19 cellular contexts compared by ENCODE assay signal in genomic region chr5:93100433-93100832, GRCh38.
DNase-seq lines count a peak whose midpoint lies in the region; TF ChIP-seq lines count a peak whose summit lies in the region.
"Had no signal": no experiment of that assay in that cellular context is flagged by ENCODE, and none has a peak within 500 bp of the region (broad histone marks: within the 10 kb centered on the region; RNA-seq: fewer than 3 reads in every experiment).

No MANE protein-coding gene starts in this region.

- H3K27ac Mint-ChIP-seq in progenitor cell of endocrine pancreas: no peak overlapping the region
- H3K27ac Mint-ChIP-seq: activated CD4-positive, alpha-beta memory T cell treated with anti-CD3 and anti-CD28 coated beads for 36 hours; activated T-cell treated with anti-CD3 and anti-CD28 coated beads, Interleukin-2, amount 50 U/mL, for 24 hours; T-cell had no signal

- H3K9me3 Mint-ChIP-seq in progenitor cell of endocrine pancreas (ENCODE audit: low read depth): peaks cover 7% of the 10 kb centered on the region

- H3K27ac ChIP-seq in PC-9: no peak overlapping the region
- H3K27ac ChIP-seq: pancreas, skin epidermis, WERI-Rb-1 had no signal

- H3K9me2 ChIP-seq in PC-9 (ENCODE audit: insufficient read depth): no peaks in the 10 kb centered on the region

- no peak overlapping the region for H3K4me3 Mint-ChIP-seq in progenitor cell of endocrine pancreas (ENCODE audit: low read depth)
- H3K4me3 Mint-ChIP-seq: activated CD4-positive, alpha-beta memory T cell treated with anti-CD3 and anti-CD28 coated beads for 36 hours; activated T-cell treated with anti-CD3 and anti-CD28 coated beads, Interleukin-2, amount 50 U/mL, for 24 hours; T-cell had no signal

- H3K36me3 ChIP-seq in PC-9 (ENCODE audit: low read depth): no peaks in the 10 kb centered on the region
- H3K36me3 ChIP-seq: pancreas, WERI-Rb-1 had no signal

- H3K79me2 ChIP-seq in PC-9 (ENCODE audit: low read depth): no peaks in the 10 kb centered on the region

- no peak for TF ChIP-seq CTCF in progenitor cell of endocrine pancreas (IDR thresholded peaks at IDR 0.05; ENCODE audit: unreplicated experiment)
- no peak for TF ChIP-seq CTCF in PC-9 (conservative IDR thresholded peaks at IDR 0.05)

- peaks cover 2% of the 10 kb centered on the region for H3K4me1 Mint-ChIP-seq in progenitor cell of endocrine pancreas (ENCODE audit: low read depth)
- H3K4me1 Mint-ChIP-seq: T-cell had no signal

- H3K27me3 Mint-ChIP-seq in progenitor cell of endocrine pancreas: peaks cover 8% of the 10 kb centered on the region
- H3K27me3 Mint-ChIP-seq: activated CD4-positive, alpha-beta memory T cell treated with anti-CD3 and anti-CD28 coated beads for 36 hours; activated T-cell treated with anti-CD3 and anti-CD28 coated beads, Interleukin-2, amount 50 U/mL, for 24 hours; T-cell had no signal

- POLR2A ChIA-PET in PC-9 (lab: Charles Lee; ENCODE audit: unreplicated experiment): no interaction called here

- H3K27me3 ChIP-seq in PC-9 (ENCODE audit: insufficient read depth, low read depth): no peaks in the 10 kb centered on the region
- H3K27me3 ChIP-seq: pancreas had no signal

- H3K4me1 ChIP-seq in PC-9 (replicated peaks; ENCODE audit: insufficient read depth): no peaks in the 10 kb centered on the region
- H3K4me1 ChIP-seq: pancreas had no signal

- H3K4me3 ChIP-seq in PC-9: no peak overlapping the region
- H3K4me3 ChIP-seq: pancreas, skin epidermis had no signal

- no peaks in the 10 kb centered on the region for H3K36me3 Mint-ChIP-seq in progenitor cell of endocrine pancreas (ENCODE audit: insufficient read depth)
- H3K36me3 Mint-ChIP-seq: activated CD4-positive, alpha-beta memory T cell treated with anti-CD3 and anti-CD28 coated beads for 36 hours; T-cell had no signal

- peaks cover 3% of the 10 kb centered on the region for H3K9me3 ChIP-seq in PC-9 (ENCODE audit: insufficient read depth, low read depth)
- H3K9me3 ChIP-seq: pancreas had no signal

- H2AFZ ChIP-seq in PC-9: no peak overlapping the region

- 0 out of 2 replicates have a peak, but pooled peaks cover 4% of the 10 kb centered on the region for H3F3A ChIP-seq in PC-9 (ENCODE audit: insufficient read depth, low read depth)

- intact Hi-C loops in PC-9 (cut with micrococcal nuclease; ENCODE audit: unreplicated experiment): no loop called here

- H3K4me2 ChIP-seq in PC-9: no peak overlapping the region

- CTCF ChIA-PET in PC-9 (lab: Charles Lee): no interaction called here

- BruUV-seq in PC-9 (replicated peaks; lab: Mats Ljungman, UMichigan): no TSS peak

- H4K20me1 ChIP-seq in PC-9 (ENCODE audit: insufficient read depth): no peaks in the 10 kb centered on the region

- DNase-seq in EH (ENCODE audit: low read depth) (peak; percentile 85), LoVo (ENCODE audit: low spot score) (peak; percentile 3), fibroblast of gingiva (ENCODE audit: low read depth) (peak; percentile 19), renal cortical epithelial cell (ENCODE audit: low read depth) (peak; percentile 76), progenitor cell of endocrine pancreas (ENCODE audit: low spot score, unreplicated experiment) (no peak), hepatic stellate cell (ENCODE audit: low spot score) (no peak), PC-9 (no peak)
- DNase-seq: activated CD4-positive, alpha-beta memory T cell treated with anti-CD3 and anti-CD28 coated beads for 36 hours; activated naive CD4-positive, alpha-beta T cell treated with anti-CD3 and anti-CD28 coated beads, Interleukin-2, amount 50 U/mL, for 16 hours; activated T-cell treated with anti-CD3 and anti-CD28 coated beads, Interleukin-2, amount 50 U/mL, for 24 hours; C1 segment of cervical spinal cord; NCI-H1930; NCI-H446 treated with DMSO at 0.1 percent for 48 hours; pancreas; Right ventricle myocardium superior; stimulated activated CD4-positive, alpha-beta T cell treated with anti-CD3 and anti-CD28 coated beads, Interleukin-4, amount 100 ng/mL, for 1 hour; T-cell; WERI-Rb-1 had no signal

Comparison
In these comparisons a context has a peak if more than half of its experiments do, and no peak if none do; other contexts are left out.
1. DNase-seq: peak in EH (single experiment), LoVo (single experiment), fibroblast of gingiva (single experiment) and renal cortical epithelial cell (single experiment); none in progenitor cell of endocrine pancreas (single experiment), hepatic stellate cell (single experiment) and PC-9 (0 of 2).